Comparison of ENCODE assay signal across 1 cellular context in genomic region chr5:100537946-100538345, GRCh38.
TF ChIP-seq lines count a peak whose summit lies in the region.

No MANE protein-coding gene starts in this region.

TF ChIP-seq in HepG2, 621 proteins besides CTCF, POLR2A, EP300 and RAD21 (continued from another document):
- TF ChIP-seq NFIC (IDR thresholded peaks at IDR 0.05; ENCODE audit: low read length) = no peak
TF ChIP-seq in HepG2: peak in this region for 0.
